Comparison of ENCODE assay signal across 8 cellular contexts in genomic region chr12:109713187-109713984, GRCh38. TPM values are rescaled to one million over a fixed set of nuclear protein-coding genes. Genes with fewer than 3 reads are reported as not detected.
A peak's percentile ranks its signal among the peaks of the same experiment; 100 is the strongest.
DNase-seq lines count a peak whose midpoint lies in the region; ATAC-seq and TF ChIP-seq lines count a peak whose summit lies in the region.

FAM222A (plus strand) TSS chr12:109713825; CDS start chr12:109744147, 30,322 bp downstream.

- peak; percentile 10 for TF ChIP-seq CTCF in choroid plexus epithelial cell (conservative IDR thresholded peaks at IDR 0.05; ENCODE audit: low read depth, low read length)
- TF ChIP-seq CTCF in kidney epithelial cell (IDR thresholded peaks at IDR 0.05; ENCODE audit: insufficient read depth, low read length, poor library complexity, severe bottlenecking) = no peak

- DNase-seq in Ammon's horn (ENCODE audit: low spot score) (peak; percentile 97), NCI-H510A (lab: John Stamatoyannopoulos, UW) (peak; percentile 92), choroid plexus epithelial cell (ENCODE audit: low read depth) (peak; percentile 98), kidney epithelial cell (ENCODE audit: low read depth) (peak; percentile 64)
- DNase-seq in activated CD4-positive, alpha-beta T cell treated with anti-CD3 and anti-CD28 coated beads for 24 hours (ENCODE audit: low read depth in 2 of 2) = peak; percentile 85 to 94
- peak; percentile 95 for DNase-seq in stimulated activated CD4-positive, alpha-beta T cell treated with anti-CD3 and anti-CD28 coated beads, Interleukin-15, amount 100 ng/mL, for 24 hours

- H3K27me3 ChIP-seq in kidney epithelial cell (ENCODE audit: control insufficient read depth, insufficient read depth, low read length) = peaks cover 61% of the 10 kb centered on the region

- no peaks in the 10 kb centered on the region for H3K36me3 ChIP-seq in kidney epithelial cell (ENCODE audit: control insufficient read depth, insufficient read depth, low read length)

- peak within 1 kb of the TSS; percentile 60 for H3K4me3 ChIP-seq in choroid plexus epithelial cell (ENCODE audit: low read depth, low read length)
- H3K4me3 ChIP-seq in kidney epithelial cell (ENCODE audit: low read depth, low read length) = peak within 1 kb of the TSS; percentile 44

- peak; percentile 89 for ATAC-seq in HG03432 (IDR thresholded peaks at IDR 0.05; ENCODE audit: unreplicated experiment)

- TF ChIP-seq POLR2A in GM19193 (IDR thresholded peaks at IDR 0.05; ENCODE audit: extremely low read depth, insufficient read depth, insufficient read length) = peak; percentile 52

RNA-seq across cellular contexts. Expression of gene FAM222A, which starts in this region (rescaled TPM):
- total RNA-seq in kidney epithelial cell = 0.58 and 1.1 TPM in 2 replicates

Comparison
In these comparisons a context has a peak if more than half of its experiments do, and no peak if none do; other contexts are left out.
1. Peak in every context shown above with its lines: DNase-seq, ATAC-seq and H3K4me3 ChIP-seq.